ENCODE assay signal across 8 cellular contexts in genomic region chr18:34122724-34123334, GRCh38.
DNase-seq lines count a peak whose midpoint lies in the region; ATAC-seq and TF ChIP-seq lines count a peak whose summit lies in the region.

No MANE protein-coding gene starts in this region.

- no peaks in the 10 kb centered on the region for H4K20me1 ChIP-seq in fibroblast of lung (ENCODE audit: control insufficient read depth, extremely low read depth, insufficient read depth, low read length)

- DNase-seq in AML-193 (lab: John Stamatoyannopoulos, UW) (peak; percentile 51 to 68), NCI-H1105 (lab: John Stamatoyannopoulos, UW) (peak; percentile 48), SK-MEL-5 (ENCODE audit: low read depth, low spot score) (peak; percentile 68), fibroblast of lung (ENCODE audit: low read depth in 2 of 2) (peak; percentile 56 to 74), pons (ENCODE audit: low spot score) (peak; percentile 73), GOT3 (lab: John Stamatoyannopoulos, UW) (no peak)

- in situ Hi-C loops in SK-MEL-5 (cut with HindIII; ENCODE audit: low pct_unique_long_range_greater_than_20kb, low sequenced_read_pairs), result no loop called here

- H3K79me2 ChIP-seq in fibroblast of lung (ENCODE audit: control insufficient read depth, insufficient read depth, low read length), result no peaks in the 10 kb centered on the region

- no peak overlapping the region for H3K27ac ChIP-seq in fibroblast of lung (ENCODE audit: insufficient read depth, low read length)

- H3K9me3 ChIP-seq in fibroblast of lung (ENCODE audit: control insufficient read depth, insufficient read depth, low read depth, low read length), result no peaks in the 10 kb centered on the region

- no peak overlapping the region for H3K4me3 ChIP-seq in fibroblast of lung (replicated peaks in 1 of 4; ENCODE audit: control extremely low read depth in 1 of 4, insufficient read depth in 1 of 4, low read depth in 3 of 4, low read length in 4 of 4)

- no peaks in the 10 kb centered on the region for H3K27me3 ChIP-seq in fibroblast of lung (ENCODE audit: control insufficient read depth, insufficient read depth, low read length)

- ATAC-seq in GM18502 (IDR thresholded peaks at IDR 0.05; ENCODE audit: poor library complexity, unreplicated experiment), result peak; percentile 97
- ATAC-seq in HG02759 (IDR thresholded peaks at IDR 0.05; ENCODE audit: unreplicated experiment), result peak; percentile 91

- peak; percentile 98 to 99 for TF ChIP-seq CTCF in fibroblast of lung (conservative IDR thresholded peaks at IDR 0.05 in 1 of 2, IDR thresholded peaks at IDR 0.05 in 1 of 2; ENCODE audit: low read depth in 1 of 2, low read length in 2 of 2)

- no peaks in the 10 kb centered on the region for H3K36me3 ChIP-seq in fibroblast of lung (ENCODE audit: control insufficient read depth, insufficient read depth, low read length)

- H3K4me2 ChIP-seq in fibroblast of lung (ENCODE audit: extremely low read depth, insufficient read depth, low read length), result no peak overlapping the region

- no peak overlapping the region for H3K9ac ChIP-seq in fibroblast of lung (ENCODE audit: insufficient read depth, low read length)

- no peaks in the 10 kb centered on the region for H3K4me1 ChIP-seq in fibroblast of lung (ENCODE audit: control insufficient read depth, extremely low read depth, insufficient read depth, low read length)

- H2AFZ ChIP-seq in fibroblast of lung (ENCODE audit: low read length), result no peak overlapping the region
